2 cellular contexts compared by ENCODE assay signal in the genomic region with DNA sequence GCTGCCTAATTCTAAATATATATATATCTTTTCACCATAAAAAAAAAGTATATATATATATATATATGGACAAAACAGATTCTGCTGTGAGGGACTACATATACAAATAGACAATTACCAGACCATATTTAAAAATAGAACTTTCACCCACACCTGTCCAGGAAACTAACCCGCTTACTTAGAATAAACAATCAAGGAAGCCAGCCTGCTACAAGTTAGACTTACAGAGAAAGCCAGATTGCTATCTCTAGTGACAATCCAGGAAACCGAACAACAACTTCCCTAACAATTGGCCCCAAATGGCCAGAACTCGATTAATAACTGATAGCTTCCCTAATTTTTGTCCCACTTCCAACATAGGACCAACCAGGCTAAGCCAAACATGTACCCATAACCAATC.
TF ChIP-seq lines count a peak whose summit lies in the region.

No MANE protein-coding gene starts in this region.

TF ChIP-seq in WTC11, 78 proteins besides CTCF, POLR2A, EP300 and RAD21 (continued from another document):
- TF ChIP-seq NFE2L1 (CRISPR knock-in tag; IDR thresholded peaks at IDR 0.05) (no peak), OVOL2 (CRISPR knock-in tag; IDR thresholded peaks at IDR 0.05; ENCODE audit: borderline replicate concordance) (no peak), ZBTB21 (CRISPR knock-in tag; IDR thresholded peaks at IDR 0.05; ENCODE audit: borderline replicate concordance) (no peak), SMAD4 (CRISPR knock-in tag; IDR thresholded peaks at IDR 0.05) (no peak), GABPB1 (CRISPR knock-in tag; IDR thresholded peaks at IDR 0.05) (no peak), ETV6 (CRISPR knock-in tag; IDR thresholded peaks at IDR 0.05) (no peak), ATF1 (CRISPR knock-in tag; IDR thresholded peaks at IDR 0.05) (no peak)
- TF ChIP-seq, protein P1, sequence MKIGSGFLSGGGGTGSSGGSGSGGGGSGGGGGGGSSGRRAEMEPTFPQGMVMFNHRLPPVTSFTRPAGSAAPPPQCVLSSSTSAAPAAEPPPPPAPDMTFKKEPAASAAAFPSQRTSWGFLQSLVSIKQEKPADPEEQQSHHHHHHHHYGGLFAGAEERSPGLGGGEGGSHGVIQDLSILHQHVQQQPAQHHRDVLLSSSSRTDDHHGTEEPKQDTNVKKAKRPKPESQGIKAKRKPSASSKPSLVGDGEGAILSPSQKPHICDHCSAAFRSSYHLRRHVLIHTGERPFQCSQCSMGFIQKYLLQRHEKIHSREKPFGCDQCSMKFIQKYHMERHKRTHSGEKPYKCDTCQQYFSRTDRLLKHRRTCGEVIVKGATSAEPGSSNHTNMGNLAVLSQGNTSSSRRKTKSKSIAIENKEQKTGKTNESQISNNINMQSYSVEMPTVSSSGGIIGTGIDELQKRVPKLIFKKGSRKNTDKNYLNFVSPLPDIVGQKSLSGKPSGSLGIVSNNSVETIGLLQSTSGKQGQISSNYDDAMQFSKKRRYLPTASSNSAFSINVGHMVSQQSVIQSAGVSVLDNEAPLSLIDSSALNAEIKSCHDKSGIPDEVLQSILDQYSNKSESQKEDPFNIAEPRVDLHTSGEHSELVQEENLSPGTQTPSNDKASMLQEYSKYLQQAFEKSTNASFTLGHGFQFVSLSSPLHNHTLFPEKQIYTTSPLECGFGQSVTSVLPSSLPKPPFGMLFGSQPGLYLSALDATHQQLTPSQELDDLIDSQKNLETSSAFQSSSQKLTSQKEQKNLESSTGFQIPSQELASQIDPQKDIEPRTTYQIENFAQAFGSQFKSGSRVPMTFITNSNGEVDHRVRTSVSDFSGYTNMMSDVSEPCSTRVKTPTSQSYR (CRISPR knock-in tag; IDR thresholded peaks at IDR 0.05) = no peak
- TF ChIP-seq, protein P2, sequence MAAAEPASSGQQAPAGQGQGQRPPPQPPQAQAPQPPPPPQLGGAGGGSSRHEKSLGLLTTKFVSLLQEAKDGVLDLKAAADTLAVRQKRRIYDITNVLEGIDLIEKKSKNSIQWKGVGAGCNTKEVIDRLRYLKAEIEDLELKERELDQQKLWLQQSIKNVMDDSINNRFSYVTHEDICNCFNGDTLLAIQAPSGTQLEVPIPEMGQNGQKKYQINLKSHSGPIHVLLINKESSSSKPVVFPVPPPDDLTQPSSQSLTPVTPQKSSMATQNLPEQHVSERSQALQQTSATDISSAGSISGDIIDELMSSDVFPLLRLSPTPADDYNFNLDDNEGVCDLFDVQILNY (CRISPR knock-in tag; IDR thresholded peaks at IDR 0.05) = no peak

TF ChIP-seq in liver, 16 proteins besides CTCF, POLR2A, EP300 and RAD21 (continued from another document):
- TF ChIP-seq, protein P3, sequence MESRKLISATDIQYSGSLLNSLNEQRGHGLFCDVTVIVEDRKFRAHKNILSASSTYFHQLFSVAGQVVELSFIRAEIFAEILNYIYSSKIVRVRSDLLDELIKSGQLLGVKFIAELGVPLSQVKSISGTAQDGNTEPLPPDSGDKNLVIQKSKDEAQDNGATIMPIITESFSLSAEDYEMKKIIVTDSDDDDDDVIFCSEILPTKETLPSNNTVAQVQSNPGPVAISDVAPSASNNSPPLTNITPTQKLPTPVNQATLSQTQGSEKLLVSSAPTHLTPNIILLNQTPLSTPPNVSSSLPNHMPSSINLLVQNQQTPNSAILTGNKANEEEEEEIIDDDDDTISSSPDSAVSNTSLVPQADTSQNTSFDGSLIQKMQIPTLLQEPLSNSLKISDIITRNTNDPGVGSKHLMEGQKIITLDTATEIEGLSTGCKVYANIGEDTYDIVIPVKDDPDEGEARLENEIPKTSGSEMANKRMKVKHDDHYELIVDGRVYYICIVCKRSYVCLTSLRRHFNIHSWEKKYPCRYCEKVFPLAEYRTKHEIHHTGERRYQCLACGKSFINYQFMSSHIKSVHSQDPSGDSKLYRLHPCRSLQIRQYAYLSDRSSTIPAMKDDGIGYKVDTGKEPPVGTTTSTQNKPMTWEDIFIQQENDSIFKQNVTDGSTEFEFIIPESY (IDR thresholded peaks at IDR 0.05) = no peak
- TF ChIP-seq GABPA (IDR thresholded peaks at IDR 0.05 in 1 of 2, conservative IDR thresholded peaks at IDR 0.05 in 1 of 2) = no peak
- TF ChIP-seq, protein P4, sequence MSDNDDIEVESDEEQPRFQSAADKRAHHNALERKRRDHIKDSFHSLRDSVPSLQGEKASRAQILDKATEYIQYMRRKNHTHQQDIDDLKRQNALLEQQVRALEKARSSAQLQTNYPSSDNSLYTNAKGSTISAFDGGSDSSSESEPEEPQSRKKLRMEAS (IDR thresholded peaks at IDR 0.05) = no peak
